In genomic region chr18:48230459-48231113, GRCh38 we compare ENCODE assay signal across 8 cellular contexts.
A peak's percentile ranks its signal among the peaks of the same experiment; 100 is the strongest.
DNase-seq lines count a peak whose midpoint lies in the region; ATAC-seq and TF ChIP-seq lines count a peak whose summit lies in the region.

No MANE protein-coding gene starts in this region.

- no peak for DNase-seq in Right ventricle myocardium inferior (ENCODE audit: missing footprints)
- DNase-seq in cardiac septum (ENCODE audit: low spot score) = no peak
- peak; percentile 86 for DNase-seq in NCI-H1092 (lab: John Stamatoyannopoulos, UW)
- DNase-seq in fibroblast of villous mesenchyme (ENCODE audit: low read depth) = peak; percentile 65
- DNase-seq in posterior vena cava (ENCODE audit: low spot score) = peak; percentile 90
- no peak for DNase-seq in stimulated activated CD4-positive, alpha-beta T cell treated with anti-CD3 and anti-CD28 coated beads, Interleukin-4, amount 100 ng/mL, for 1 hour
- DNase-seq in activated CD4-positive, CD25-positive, alpha-beta regulatory T cell treated with anti-CD3 and anti-CD28 coated beads, Interleukin-2, amount 50 U/mL, for 72 hours = no peak

- intact Hi-C loops in Right ventricle myocardium inferior (cut with DNase I) = no loop called here
- intact Hi-C loops in cardiac septum (cut with DNase I) = no loop called here
- intact Hi-C loops in posterior vena cava (cut with DNase I) = no loop called here

- ATAC-seq in Right ventricle myocardium inferior (peak; percentile 61), SK-N-SH treated with all-trans-retinoic acid at 6 μM for 48 hours (peak; percentile 97)

- peak; percentile 77 for TF ChIP-seq CTCF in fibroblast of villous mesenchyme (IDR thresholded peaks at IDR 0.05; ENCODE audit: insufficient read depth, low read depth, low read length)

- H3K4me3 ChIP-seq in fibroblast of villous mesenchyme (ENCODE audit: low read depth, low read length) = no peak overlapping the region

TF ChIP-seq in SK-N-SH treated with all-trans-retinoic acid at 6 μM for 48 hours, 23 proteins besides CTCF, POLR2A, EP300 and RAD21:
- TF ChIP-seq CREB5 (CRISPR knock-in tag; IDR thresholded peaks at IDR 0.05; ENCODE audit: low read depth) = no peak

Comparison
In these comparisons a context has a peak if more than half of its experiments do, and no peak if none do; other contexts are left out.
1. DNase-seq: peak in NCI-H1092 (single experiment), fibroblast of villous mesenchyme (single experiment) and posterior vena cava (single experiment); none in Right ventricle myocardium inferior (single experiment), cardiac septum (single experiment), stimulated activated CD4-positive, alpha-beta T cell treated with anti-CD3 and anti-CD28 coated beads, Interleukin-4, amount 100 ng/mL, for 1 hour (single experiment) and activated CD4-positive, CD25-positive, alpha-beta regulatory T cell treated with anti-CD3 and anti-CD28 coated beads, Interleukin-2, amount 50 U/mL, for 72 hours (single experiment).